In genomic region chr1:194043984-194044755, GRCh38 we compare ENCODE assay signal across 21 cellular contexts.
A peak's percentile ranks its signal among the peaks of the same experiment; 100 is the strongest.
DNase-seq lines count a peak whose midpoint lies in the region; ATAC-seq, FAIRE-seq and TF ChIP-seq lines count a peak whose summit lies in the region.
"Had no signal": no experiment of that assay in that cellular context is flagged by ENCODE, and none has a peak within 500 bp of the region (broad histone marks: within the 10 kb centered on the region; RNA-seq: fewer than 3 reads in every experiment).

No MANE protein-coding gene starts in this region.

- H3K4me3 ChIP-seq in astrocyte of the cerebellum (ENCODE audit: low read depth, low read length), result no peak overlapping the region
- no peak overlapping the region for H3K4me3 ChIP-seq in keratinocyte (ENCODE audit: control insufficient read depth in 2 of 3, extremely low read depth in 1 of 3, insufficient read depth in 2 of 3, low read depth in 1 of 3, low read length in 3 of 3)
- no peak overlapping the region for H3K4me3 ChIP-seq in right atrium auricular region
- H3K4me3 ChIP-seq: Peyer's patch, thyroid gland had no signal

- H3K4me1 ChIP-seq in keratinocyte (ENCODE audit: control insufficient read depth, extremely low read depth, insufficient read depth, low read length) (peaks cover 22% of the 10 kb centered on the region), right atrium auricular region (no peaks in the 10 kb centered on the region)
- H3K4me1 ChIP-seq: Peyer's patch, thyroid gland had no signal

- H3K4me2 ChIP-seq in keratinocyte (ENCODE audit: control insufficient read depth, extremely low read depth, insufficient read depth, low read depth, low read length), result no peak overlapping the region

- dilution Hi-C loops in keratinocyte (cut with MboI; ENCODE audit: extremely low pct_ligation_motif_present, low sequenced_read_pairs), result no loop called here

- TF ChIP-seq CTCF in astrocyte of the cerebellum (IDR thresholded peaks at IDR 0.05; ENCODE audit: low read depth, low read length, missing control alignments), result no peak
- TF ChIP-seq CTCF in keratinocyte (optimal IDR thresholded peaks at IDR 0.05 in 1 of 3, IDR thresholded peaks at IDR 0.05 in 1 of 3, conservative IDR thresholded peaks at IDR 0.05 in 1 of 3; ENCODE audit: extremely low read depth in 1 of 3, insufficient read depth in 2 of 3, low read length in 3 of 3), result no peak
- TF ChIP-seq CTCF in right atrium auricular region (IDR thresholded peaks at IDR 0.05), result no peak

- FAIRE-seq in keratinocyte (lab: Jason Lieb, UNC), result no peak
- FAIRE-seq: GM18507, H54 had no signal

- H3K27ac ChIP-seq in keratinocyte (ENCODE audit: control insufficient read depth, insufficient read depth, low read length) (peak overlapping the region; percentile 65), right atrium auricular region (no peak overlapping the region)
- H3K27ac ChIP-seq: 22Rv1, C4-2B, Peyer's patch, thyroid gland had no signal

- no peaks in the 10 kb centered on the region for H3K9me1 ChIP-seq in keratinocyte (ENCODE audit: control insufficient read depth, extremely low read depth, insufficient read depth, low read length)

- H3K9me3 ChIP-seq in keratinocyte (ENCODE audit: control insufficient read depth, low read depth, low read length), result no peaks in the 10 kb centered on the region
- no peaks in the 10 kb centered on the region for H3K9me3 ChIP-seq in right atrium auricular region
- H3K9me3 ChIP-seq: Peyer's patch, thyroid gland had no signal

- DNase-seq in DMS53 (lab: John Stamatoyannopoulos, UW) (peak; percentile 23), DMS53 treated with DMSO at 0.1 percent for 48 hours (lab: John Stamatoyannopoulos, UW; ENCODE audit: unreplicated experiment) (no peak), M059J (ENCODE audit: low read depth) (peak; percentile 60), astrocyte of the cerebellum (ENCODE audit: low read depth) (peak; percentile 6), keratinocyte (ENCODE audit: low read depth, low spot score) (no peak), right atrium auricular region (ENCODE audit: low spot score) (no peak)
- DNase-seq: activated CD4-positive, alpha-beta T cell treated with anti-CD3 and anti-CD28 coated beads, Interleukin-2, amount 10 ng/mL, durations not matched to agents 24 days and 14 days; activated CD8-positive, alpha-beta memory T cell treated with anti-CD3 and anti-CD28 coated beads, Interleukin-2, amount 50 U/mL, for 4 hours; activated gamma-delta T cell treated with Interleukin-2 at 50 U/mL for 16 hours; KBM-7; NCI-H1105; occipital lobe; Peyer's patch; right cardiac atrium; thyroid gland had no signal

- in situ Hi-C loops in astrocyte of the cerebellum (cut with HindIII; ENCODE audit: low sequenced_read_pairs), result no loop called here

- H3K27me3 ChIP-seq in keratinocyte (ENCODE audit: control insufficient read depth, extremely low read depth, insufficient read depth, low read length) (no peaks in the 10 kb centered on the region), right atrium auricular region (no peaks in the 10 kb centered on the region)
- H3K27me3 ChIP-seq: Peyer's patch, thyroid gland had no signal

- H3K79me2 ChIP-seq in keratinocyte (ENCODE audit: control insufficient read depth, insufficient read depth, low read length), result no peaks in the 10 kb centered on the region

- H4K20me1 ChIP-seq in keratinocyte (ENCODE audit: control insufficient read depth, extremely low read depth, insufficient read depth, low read length), result no peaks in the 10 kb centered on the region

- H3K9ac ChIP-seq in keratinocyte (ENCODE audit: control insufficient read depth, extremely low read depth, insufficient read depth, low read length), result no peak overlapping the region

- no peak for ATAC-seq in GM21717 (IDR thresholded peaks at IDR 0.05; ENCODE audit: unreplicated experiment)
- no peak for ATAC-seq in GM21515 (IDR thresholded peaks at IDR 0.05; ENCODE audit: unreplicated experiment)
- ATAC-seq: right cardiac atrium had no signal

- H3K36me3 ChIP-seq in keratinocyte (ENCODE audit: control insufficient read depth in 2 of 2, extremely low read depth in 1 of 2, insufficient read depth in 2 of 2, low read length in 2 of 2) (no peaks in the 10 kb centered on the region), right atrium auricular region (no peaks in the 10 kb centered on the region)
- H3K36me3 ChIP-seq: Peyer's patch, thyroid gland had no signal

- peak overlapping the region; percentile 41 for H2AFZ ChIP-seq in keratinocyte (ENCODE audit: control insufficient read depth, low read length)

Comparison
In these comparisons a context has a peak if more than half of its experiments do, and no peak if none do; other contexts are left out.
1. DNase-seq: peak in DMS53 (single experiment), M059J (single experiment) and astrocyte of the cerebellum (single experiment); none in DMS53 treated with DMSO at 0.1 percent for 48 hours (single experiment), keratinocyte (single experiment) and right atrium auricular region (single experiment).